ENCODE assay signal across 35 cellular contexts in genomic region chr6:67459556-67459955, GRCh38.
"Had no signal": no experiment of that assay in that cellular context is flagged by ENCODE, and none has a peak within 500 bp of the region (broad histone marks: within the 10 kb centered on the region; RNA-seq: fewer than 3 reads in every experiment).

No MANE protein-coding gene starts in this region.

- H3K27me3 Mint-ChIP-seq: activated B cell treated with CpG ODN at 0.5 μM for 24 hours; activated CD4-positive, alpha-beta memory T cell treated with anti-CD3 and anti-CD28 coated beads for 36 hours; activated CD4-positive, alpha-beta T cell treated with anti-CD3 and anti-CD28 coated beads, Interleukin-2, amount 10 ng/mL, durations not matched to agents 24 days and 14 days; activated CD8-positive, alpha-beta memory T cell treated with anti-CD3 and anti-CD28 coated beads, Interleukin-2, amount 10 ng/mL, durations not matched to agents 7 days and 5 days; activated CD8-positive, alpha-beta T cell treated with anti-CD3 and anti-CD28 coated beads for 36 hours; activated naive CD8-positive, alpha-beta T cell treated with anti-CD3 and anti-CD28 coated beads for 36 hours; activated T-cell treated with anti-CD3 and anti-CD28 coated beads, Interleukin-2, amount 50 U/mL, for 24 hours; activated T-helper 17 cell treated with anti-CD3 and anti-CD28 coated beads, Interleukin-2, amount 50 U/mL, for 72 hours had no signal

- H3K4me3 ChIP-seq: adrenal gland, body of pancreas had no signal

- H3K27me3 ChIP-seq: adrenal gland, body of pancreas, brain microvascular endothelial cell had no signal

- H3K4me1 Mint-ChIP-seq: activated B cell treated with CpG ODN at 0.5 μM for 24 hours; activated CD4-positive, alpha-beta T cell treated with anti-CD3 and anti-CD28 coated beads, Interleukin-2, amount 10 ng/mL, durations not matched to agents 24 days and 14 days; activated CD8-positive, alpha-beta memory T cell treated with anti-CD3 and anti-CD28 coated beads, Interleukin-2, amount 10 ng/mL, durations not matched to agents 7 days and 5 days; activated naive CD8-positive, alpha-beta T cell treated with anti-CD3 and anti-CD28 coated beads for 36 hours; activated T-helper 17 cell treated with anti-CD3 and anti-CD28 coated beads, Interleukin-2, amount 50 U/mL, for 72 hours had no signal

- H3K27ac ChIP-seq: adrenal gland, body of pancreas, brain microvascular endothelial cell, VCaP had no signal

- DNase-seq: activated B cell treated with CpG ODN at 0.5 μM for 24 hours; activated CD4-positive, alpha-beta memory T cell treated with anti-CD3 and anti-CD28 coated beads for 36 hours; activated CD4-positive, alpha-beta T cell treated with anti-CD3 and anti-CD28 coated beads for 4 hours; activated CD4-positive, alpha-beta T cell treated with anti-CD3 and anti-CD28 coated beads, Interleukin-2, amount 10 ng/mL, durations not matched to agents 24 days and 14 days; activated CD4-positive, alpha-beta T cell treated with anti-CD3 and anti-CD28 coated beads, Interleukin-2, amount 50 U/mL, for 1 hour; activated CD4-positive, alpha-beta T cell treated with anti-CD3 and anti-CD28 coated beads, Interleukin-2, amount 50 U/mL, for 4 hours; activated CD4-positive, CD25-positive, alpha-beta regulatory T cell treated with anti-CD3 and anti-CD28 coated beads, Interleukin-2, amount 50 U/mL, for 72 hours; activated CD8-positive, alpha-beta memory T cell treated with anti-CD3 and anti-CD28 coated beads, Interleukin-2, amount 10 ng/mL, durations not matched to agents 7 days and 5 days; activated CD8-positive, alpha-beta memory T cell treated with anti-CD3 and anti-CD28 coated beads, Interleukin-2, amount 50 U/mL, for 48 hours; activated CD8-positive, alpha-beta T cell treated with anti-CD3 and anti-CD28 coated beads for 36 hours; activated effector memory CD4-positive, alpha-beta T cell treated with anti-CD3 and anti-CD28 coated beads, Interleukin-2, amount 50 U/mL, for 16 hours; activated gamma-delta T cell treated with Interleukin-2 at 50 U/mL for 16 hours; activated naive CD4-positive, alpha-beta T cell; activated naive CD4-positive, alpha-beta T cell treated with anti-CD3 and anti-CD28 coated beads for 36 hours; activated naive CD4-positive, alpha-beta T cell treated with anti-CD3 and anti-CD28 coated beads, Interleukin-2, amount 50 U/mL, for 16 hours; activated naive CD8-positive, alpha-beta T cell treated with anti-CD3 and anti-CD28 coated beads for 36 hours; activated T-cell treated with anti-CD3 and anti-CD28 coated beads, Interleukin-2, amount 50 U/mL, for 24 hours; activated T-cell treated with anti-CD3 and anti-CD28 coated beads, Interleukin-2, amount 50 U/mL, for 72 hours; adrenal gland; amniotic stem cell; aorta; body of pancreas; brain microvascular endothelial cell; central memory CD4-positive, alpha-beta T cell; T-helper 1 cell; T-helper 2 cell; T-helper 9 cell had no signal

- FAIRE-seq: astrocyte, TTC549 had no signal

- H3K36me3 Mint-ChIP-seq: activated CD8-positive, alpha-beta memory T cell treated with anti-CD3 and anti-CD28 coated beads, Interleukin-2, amount 10 ng/mL, durations not matched to agents 7 days and 5 days; activated naive CD8-positive, alpha-beta T cell treated with anti-CD3 and anti-CD28 coated beads for 36 hours had no signal

- H3K4me1 ChIP-seq: adrenal gland, body of pancreas had no signal

- H3K4me3 Mint-ChIP-seq: activated B cell treated with CpG ODN at 0.5 μM for 24 hours; activated CD4-positive, alpha-beta memory T cell treated with anti-CD3 and anti-CD28 coated beads for 36 hours; activated CD4-positive, alpha-beta T cell treated with anti-CD3 and anti-CD28 coated beads, Interleukin-2, amount 10 ng/mL, durations not matched to agents 24 days and 14 days; activated CD8-positive, alpha-beta memory T cell treated with anti-CD3 and anti-CD28 coated beads, Interleukin-2, amount 10 ng/mL, durations not matched to agents 7 days and 5 days; activated CD8-positive, alpha-beta T cell treated with anti-CD3 and anti-CD28 coated beads for 36 hours; activated naive CD4-positive, alpha-beta T cell treated with anti-CD3 and anti-CD28 coated beads for 36 hours; activated naive CD8-positive, alpha-beta T cell treated with anti-CD3 and anti-CD28 coated beads for 36 hours; activated T-cell treated with anti-CD3 and anti-CD28 coated beads, Interleukin-2, amount 50 U/mL, for 24 hours; activated T-cell treated with anti-CD3 and anti-CD28 coated beads, Interleukin-2, amount 50 U/mL, for 72 hours; activated T-helper 1 cell treated with anti-CD3 and anti-CD28 coated beads, Interleukin-12 subunit alpha, Interleukin-12 subunit beta, Interleukin-2, Interleukin-4 antibody, amounts not matched to agents 30 ng/mL and 10 ng/mL and 1 ng/mL, durations not matched to agents 14 hours and 24 hours and 36 hours; activated T-helper 17 cell treated with anti-CD3 and anti-CD28 coated beads, Interleukin-2, amount 50 U/mL, for 72 hours; T-helper 1 cell treated with Interleukin-12 subunit alpha and Interleukin-12 subunit beta and Interleukin-4 antibody, amounts not matched to agents 30 μg/mL and 1 μg/mL, for 36 hours; T-helper 2 cell treated with Interferon-gamma antibody and Interleukin-4, amounts not matched to agents 5 μg/mL and 100 μg/mL, for 36 hours had no signal

- ATAC-seq: activated CD8-positive, alpha-beta memory T cell treated with anti-CD3 and anti-CD28 coated beads, Interleukin-2, amount 10 ng/mL, durations not matched to agents 7 days and 5 days; activated CD8-positive, alpha-beta T cell treated with anti-CD3 and anti-CD28 coated beads for 36 hours; activated naive CD4-positive, alpha-beta T cell treated with anti-CD3 and anti-CD28 coated beads, Interleukin-2, amount 50 U/mL, for 72 hours; activated T-cell treated with anti-CD3 and anti-CD28 coated beads, Interleukin-2, amount 50 U/mL, for 72 hours; activated T-helper 17 cell treated with anti-CD3 and anti-CD28 coated beads, Interleukin-2, amount 50 U/mL, for 72 hours; body of pancreas had no signal

- H3K36me3 ChIP-seq: adrenal gland, brain microvascular endothelial cell had no signal
